Comparison of ENCODE assay signal across 20 cellular contexts in genomic region chr7:136698231-136698630, GRCh38.
"Had no signal": no experiment of that assay in that cellular context is flagged by ENCODE, and none has a peak within 500 bp of the region (broad histone marks: within the 10 kb centered on the region; RNA-seq: fewer than 3 reads in every experiment).

No MANE protein-coding gene starts in this region.

- H3K4me3 ChIP-seq: ascending aorta, colonic mucosa, dorsolateral prefrontal cortex, esophagus squamous epithelium, gastroesophageal sphincter, mucosa of descending colon, upper lobe of left lung had no signal

- H3K27me3 ChIP-seq: ascending aorta, brain microvascular endothelial cell, colonic mucosa, dorsolateral prefrontal cortex, esophagus squamous epithelium, gastroesophageal sphincter, upper lobe of left lung had no signal

- H3K27ac ChIP-seq: ascending aorta, brain microvascular endothelial cell, colonic mucosa, esophagus squamous epithelium, gastroesophageal sphincter, upper lobe of left lung had no signal

- H3K4me1 ChIP-seq: ascending aorta, colonic mucosa, esophagus squamous epithelium, gastroesophageal sphincter, upper lobe of left lung had no signal

- H3K9me3 ChIP-seq: ascending aorta, colonic mucosa, esophagus squamous epithelium, gastroesophageal sphincter, upper lobe of left lung had no signal

- H3K36me3 ChIP-seq: ascending aorta, brain microvascular endothelial cell, colonic mucosa, esophagus squamous epithelium, gastroesophageal sphincter, upper lobe of left lung had no signal

- DNase-seq: activated CD4-positive, alpha-beta T cell treated with anti-CD3 and anti-CD28 coated beads for 1 hour; activated gamma-delta T cell treated with Interleukin-2 at 50 U/mL for 16 hours; activated T-cell treated with anti-CD3 and anti-CD28 coated beads, Interleukin-2, amount 50 U/mL, for 1 hour; brain microvascular endothelial cell; colonic mucosa; dorsolateral prefrontal cortex; effector memory CD8-positive, alpha-beta T cell; esophagus squamous epithelium; head of caudate nucleus; kidney; mucosa of descending colon; naive B cell; occipital lobe; stimulated activated CD4-positive, alpha-beta T cell treated with anti-CD3 and anti-CD28 coated beads, Interleukin-2, amount 100 ng/mL, for 48 hours; stimulated activated CD8-positive, alpha-beta memory T cell treated with anti-CD3 and anti-CD28 coated beads, Interleukin-4, amount 100 ng/mL, for 48 hours; stimulated activated naive B cell treated with anti-CD40 and anti-IgM and Interleukin-4, amounts not matched to agents 10 μg/mL and 1 μg/mL and 100 μg/mL, for 72 hours; T-cell; upper lobe of left lung had no signal
